ENCODE assay signal across 8 cellular contexts in the genomic region with DNA sequence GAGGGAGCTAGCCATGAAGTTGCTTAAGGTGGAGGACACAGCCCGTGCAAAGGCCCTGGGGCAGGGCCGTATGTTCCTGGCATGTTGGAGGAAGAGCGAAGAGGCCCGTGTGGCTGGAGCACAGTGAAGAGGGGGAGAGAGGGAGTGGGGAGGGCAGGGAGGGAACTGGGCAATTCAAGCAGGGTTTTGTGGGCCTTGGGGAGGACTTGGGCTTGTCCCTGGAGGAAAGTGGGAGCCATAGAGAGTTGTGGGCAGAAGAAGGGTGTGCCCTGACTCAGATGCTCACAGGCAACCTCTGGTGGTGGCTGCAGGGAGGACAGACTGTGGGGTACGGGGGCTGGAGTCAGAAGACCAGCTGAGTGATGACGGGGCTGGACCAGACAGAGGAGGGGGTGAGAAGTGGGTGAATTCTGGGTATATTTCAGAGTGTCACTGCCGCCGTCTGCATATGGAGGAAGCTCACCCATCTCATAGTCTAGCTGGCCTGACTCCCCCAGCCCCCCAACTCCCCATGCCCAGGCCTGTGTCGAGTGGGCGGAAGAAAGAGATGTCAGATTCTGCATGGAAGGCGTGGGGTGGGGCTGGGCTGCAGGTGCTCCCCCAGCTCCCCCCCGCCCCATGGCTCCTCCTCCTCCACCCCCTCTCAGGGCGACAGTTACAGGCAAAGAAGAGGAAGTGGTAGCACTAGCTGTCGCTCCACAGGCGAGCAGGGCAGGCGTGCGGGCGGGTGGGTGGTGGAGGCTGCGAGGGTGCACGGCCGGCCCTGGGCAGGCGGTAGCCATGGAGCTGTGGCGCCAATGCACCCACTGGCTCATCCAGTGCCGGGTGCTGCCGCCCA. TPM values are rescaled to one million over a fixed set of nuclear protein-coding genes. Genes with fewer than 3 reads are reported as not detected.
DNase-seq lines count a peak whose midpoint lies in the region; ATAC-seq and TF ChIP-seq lines count a peak whose summit lies in the region.

A gene with protein sequence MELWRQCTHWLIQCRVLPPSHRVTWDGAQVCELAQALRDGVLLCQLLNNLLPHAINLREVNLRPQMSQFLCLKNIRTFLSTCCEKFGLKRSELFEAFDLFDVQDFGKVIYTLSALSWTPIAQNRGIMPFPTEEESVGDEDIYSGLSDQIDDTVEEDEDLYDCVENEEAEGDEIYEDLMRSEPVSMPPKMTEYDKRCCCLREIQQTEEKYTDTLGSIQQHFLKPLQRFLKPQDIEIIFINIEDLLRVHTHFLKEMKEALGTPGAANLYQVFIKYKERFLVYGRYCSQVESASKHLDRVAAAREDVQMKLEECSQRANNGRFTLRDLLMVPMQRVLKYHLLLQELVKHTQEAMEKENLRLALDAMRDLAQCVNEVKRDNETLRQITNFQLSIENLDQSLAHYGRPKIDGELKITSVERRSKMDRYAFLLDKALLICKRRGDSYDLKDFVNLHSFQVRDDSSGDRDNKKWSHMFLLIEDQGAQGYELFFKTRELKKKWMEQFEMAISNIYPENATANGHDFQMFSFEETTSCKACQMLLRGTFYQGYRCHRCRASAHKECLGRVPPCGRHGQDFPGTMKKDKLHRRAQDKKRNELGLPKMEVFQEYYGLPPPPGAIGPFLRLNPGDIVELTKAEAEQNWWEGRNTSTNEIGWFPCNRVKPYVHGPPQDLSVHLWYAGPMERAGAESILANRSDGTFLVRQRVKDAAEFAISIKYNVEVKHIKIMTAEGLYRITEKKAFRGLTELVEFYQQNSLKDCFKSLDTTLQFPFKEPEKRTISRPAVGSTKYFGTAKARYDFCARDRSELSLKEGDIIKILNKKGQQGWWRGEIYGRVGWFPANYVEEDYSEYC (plus strand): TSS at position 681 of the 838 bp plus-strand sequence. CDS start 100 bp downstream, at position 781.

- peak; percentile 89 to 92 for DNase-seq in AML-193 (lab: John Stamatoyannopoulos, UW)
- peak; percentile 83 for DNase-seq in activated gamma-delta T cell treated with Interleukin-2 at 50 U/mL for 16 hours
- DNase-seq in left lung, result peak; percentile 83 to 95
- peak; percentile 75 to 76 for DNase-seq in stimulated activated CD8-positive, alpha-beta memory T cell treated with anti-CD3 and anti-CD28 coated beads, Interleukin-15, amount 100 ng/mL, for 48 hours (ENCODE audit: low read depth in 2 of 2)
- no peak for DNase-seq in NCI-H2196 (lab: John Stamatoyannopoulos, UW; ENCODE audit: unreplicated experiment)

- peaks cover 0 to 7% of the 10 kb centered on the region in 2 donors for H3K27me3 ChIP-seq in left lung

- peaks cover 0 to 49% of the 10 kb centered on the region in 2 donors for H3K4me1 ChIP-seq in left lung

- H3K9me3 ChIP-seq in left lung, result no peaks in the 10 kb centered on the region

- peak within 1 kb of the TSS; percentile 19 to 89 for H3K27ac ChIP-seq in left lung

- intact Hi-C loops in left lung (cut with DNase I), result no loop called here

- TF ChIP-seq CTCF in left lung (IDR thresholded peaks at IDR 0.05), result peak in 1 of 2 donors; percentile 43

- peak; percentile 29 for ATAC-seq in GM21737 (IDR thresholded peaks at IDR 0.05; ENCODE audit: unreplicated experiment)
- ATAC-seq in SK-N-SH treated with all-trans-retinoic acid at 6 μM for 48 hours, result peak; percentile 16; the same call in 1 of the 3 replicates
- peak; percentile 61 for ATAC-seq in left lung
- ATAC-seq in HG03097 (IDR thresholded peaks at IDR 0.05; ENCODE audit: low FRiP score, unreplicated experiment), result no peak

- H3K4me3 ChIP-seq in left lung, result peak within 1 kb of the TSS; percentile 32 to 90

- H3K36me3 ChIP-seq in left lung, result no peaks in the 10 kb centered on the region

TF ChIP-seq in SK-N-SH treated with all-trans-retinoic acid at 6 μM for 48 hours, 23 proteins besides CTCF, POLR2A, EP300 and RAD21:
- TF ChIP-seq, protein P1, sequence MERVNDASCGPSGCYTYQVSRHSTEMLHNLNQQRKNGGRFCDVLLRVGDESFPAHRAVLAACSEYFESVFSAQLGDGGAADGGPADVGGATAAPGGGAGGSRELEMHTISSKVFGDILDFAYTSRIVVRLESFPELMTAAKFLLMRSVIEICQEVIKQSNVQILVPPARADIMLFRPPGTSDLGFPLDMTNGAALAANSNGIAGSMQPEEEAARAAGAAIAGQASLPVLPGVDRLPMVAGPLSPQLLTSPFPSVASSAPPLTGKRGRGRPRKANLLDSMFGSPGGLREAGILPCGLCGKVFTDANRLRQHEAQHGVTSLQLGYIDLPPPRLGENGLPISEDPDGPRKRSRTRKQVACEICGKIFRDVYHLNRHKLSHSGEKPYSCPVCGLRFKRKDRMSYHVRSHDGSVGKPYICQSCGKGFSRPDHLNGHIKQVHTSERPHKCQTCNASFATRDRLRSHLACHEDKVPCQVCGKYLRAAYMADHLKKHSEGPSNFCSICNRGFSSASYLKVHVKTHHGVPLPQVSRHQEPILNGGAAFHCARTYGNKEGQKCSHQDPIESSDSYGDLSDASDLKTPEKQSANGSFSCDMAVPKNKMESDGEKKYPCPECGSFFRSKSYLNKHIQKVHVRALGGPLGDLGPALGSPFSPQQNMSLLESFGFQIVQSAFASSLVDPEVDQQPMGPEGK (CRISPR knock-in tag; IDR thresholded peaks at IDR 0.05; ENCODE audit: borderline replicate concordance), result no peak
- TF ChIP-seq ISL1 (CRISPR knock-in tag; IDR thresholded peaks at IDR 0.05) (no peak), CSDC2 (CRISPR knock-in tag; IDR thresholded peaks at IDR 0.05) (no peak), TCF4 (CRISPR knock-in tag; IDR thresholded peaks at IDR 0.05; ENCODE audit: borderline replicate concordance) (no peak), TOX (CRISPR knock-in tag; IDR thresholded peaks at IDR 0.05; ENCODE audit: borderline replicate concordance) (no peak), ARNTL (CRISPR knock-in tag; IDR thresholded peaks at IDR 0.05; ENCODE audit: borderline replicate concordance, low read depth) (no peak), ESRRG (CRISPR knock-in tag; IDR thresholded peaks at IDR 0.05) (no peak), OSR1 (CRISPR knock-in tag; IDR thresholded peaks at IDR 0.05) (no peak), ZFP30 (CRISPR knock-in tag; IDR thresholded peaks at IDR 0.05) (no peak), ZNF8 (CRISPR knock-in tag; IDR thresholded peaks at IDR 0.05) (no peak), BACH2 (CRISPR knock-in tag; IDR thresholded peaks at IDR 0.05; ENCODE audit: borderline replicate concordance) (no peak), ZC3H10 (CRISPR knock-in tag; IDR thresholded peaks at IDR 0.05) (no peak), ZNF70 (CRISPR knock-in tag; IDR thresholded peaks at IDR 0.05) (no peak), ZFP3 (CRISPR knock-in tag; IDR thresholded peaks at IDR 0.05) (no peak), SNAI2 (CRISPR knock-in tag; IDR thresholded peaks at IDR 0.05) (no peak)
- TF ChIP-seq, protein P2, sequence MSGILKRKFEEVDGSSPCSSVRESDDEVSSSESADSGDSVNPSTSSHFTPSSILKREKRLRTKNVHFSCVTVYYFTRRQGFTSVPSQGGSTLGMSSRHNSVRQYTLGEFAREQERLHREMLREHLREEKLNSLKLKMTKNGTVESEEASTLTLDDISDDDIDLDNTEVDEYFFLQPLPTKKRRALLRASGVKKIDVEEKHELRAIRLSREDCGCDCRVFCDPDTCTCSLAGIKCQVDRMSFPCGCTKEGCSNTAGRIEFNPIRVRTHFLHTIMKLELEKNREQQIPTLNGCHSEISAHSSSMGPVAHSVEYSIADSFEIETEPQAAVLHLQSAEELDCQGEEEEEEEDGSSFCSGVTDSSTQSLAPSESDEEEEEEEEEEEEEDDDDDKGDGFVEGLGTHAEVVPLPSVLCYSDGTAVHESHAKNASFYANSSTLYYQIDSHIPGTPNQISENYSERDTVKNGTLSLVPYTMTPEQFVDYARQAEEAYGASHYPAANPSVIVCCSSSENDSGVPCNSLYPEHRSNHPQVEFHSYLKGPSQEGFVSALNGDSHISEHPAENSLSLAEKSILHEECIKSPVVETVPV (CRISPR knock-in tag; IDR thresholded peaks at IDR 0.05), result no peak
- TF ChIP-seq, protein P3, sequence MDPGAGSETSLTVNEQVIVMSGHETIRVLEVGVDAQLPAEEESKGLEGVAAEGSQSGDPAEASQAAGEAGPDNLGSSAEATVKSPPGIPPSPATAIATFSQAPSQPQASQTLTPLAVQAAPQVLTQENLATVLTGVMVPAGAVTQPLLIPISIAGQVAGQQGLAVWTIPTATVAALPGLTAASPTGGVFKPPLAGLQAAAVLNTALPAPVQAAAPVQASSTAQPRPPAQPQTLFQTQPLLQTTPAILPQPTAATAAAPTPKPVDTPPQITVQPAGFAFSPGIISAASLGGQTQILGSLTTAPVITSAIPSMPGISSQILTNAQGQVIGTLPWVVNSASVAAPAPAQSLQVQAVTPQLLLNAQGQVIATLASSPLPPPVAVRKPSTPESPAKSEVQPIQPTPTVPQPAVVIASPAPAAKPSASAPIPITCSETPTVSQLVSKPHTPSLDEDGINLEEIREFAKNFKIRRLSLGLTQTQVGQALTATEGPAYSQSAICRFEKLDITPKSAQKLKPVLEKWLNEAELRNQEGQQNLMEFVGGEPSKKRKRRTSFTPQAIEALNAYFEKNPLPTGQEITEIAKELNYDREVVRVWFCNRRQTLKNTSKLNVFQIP (CRISPR knock-in tag; IDR thresholded peaks at IDR 0.05; ENCODE audit: borderline replicate concordance, low read depth), result no peak
- TF ChIP-seq, protein P4, sequence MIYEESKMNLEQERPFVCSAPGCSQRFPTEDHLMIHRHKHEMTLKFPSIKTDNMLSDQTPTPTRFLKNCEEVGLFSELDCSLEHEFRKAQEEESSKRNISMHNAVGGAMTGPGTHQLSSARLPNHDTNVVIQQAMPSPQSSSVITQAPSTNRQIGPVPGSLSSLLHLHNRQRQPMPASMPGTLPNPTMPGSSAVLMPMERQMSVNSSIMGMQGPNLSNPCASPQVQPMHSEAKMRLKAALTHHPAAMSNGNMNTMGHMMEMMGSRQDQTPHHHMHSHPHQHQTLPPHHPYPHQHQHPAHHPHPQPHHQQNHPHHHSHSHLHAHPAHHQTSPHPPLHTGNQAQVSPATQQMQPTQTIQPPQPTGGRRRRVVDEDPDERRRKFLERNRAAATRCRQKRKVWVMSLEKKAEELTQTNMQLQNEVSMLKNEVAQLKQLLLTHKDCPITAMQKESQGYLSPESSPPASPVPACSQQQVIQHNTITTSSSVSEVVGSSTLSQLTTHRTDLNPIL (CRISPR knock-in tag; IDR thresholded peaks at IDR 0.05; ENCODE audit: low read depth), result no peak

RNA-seq across cellular contexts. Expression of the gene that starts here (rescaled TPM):
- 10 to 100 TPM; 11.5 to 51.3 TPM for total RNA-seq in left lung
